26 cellular contexts compared by ENCODE assay signal in genomic region chr10:2964632-2965296, GRCh38.
A peak's percentile ranks its signal among the peaks of the same experiment; 100 is the strongest.
DNase-seq lines count a peak whose midpoint lies in the region; ATAC-seq lines count a peak whose summit lies in the region.
"Had no signal": no experiment of that assay in that cellular context is flagged by ENCODE, and none has a peak within 500 bp of the region (broad histone marks: within the 10 kb centered on the region; RNA-seq: fewer than 3 reads in every experiment).

No MANE protein-coding gene starts in this region.

- no peak overlapping the region for H2AFZ ChIP-seq in Karpas-422 (ENCODE audit: low read length)

- no peak overlapping the region for H3K4ac ChIP-seq in mesendoderm (ENCODE audit: low read depth, low read length)

- H4K8ac ChIP-seq in mesendoderm (ENCODE audit: low read depth, low read length), result no peak overlapping the region

- no peak for ATAC-seq in GM21381 (IDR thresholded peaks at IDR 0.05; ENCODE audit: unreplicated experiment)
- ATAC-seq: activated T-cell treated with anti-CD3 and anti-CD28 coated beads, Interleukin-2, amount 50 U/mL, for 4 hours; body of pancreas; right cardiac atrium; stimulated activated memory B cell treated with anti-CD40 and anti-IgM and Interleukin-4, amounts not matched to agents 10 μg/mL and 1 μg/mL and 100 μg/mL, for 72 hours had no signal

- H3K36me3 ChIP-seq in Karpas-422 (ENCODE audit: insufficient read depth, low read length) (no peaks in the 10 kb centered on the region), adipocyte (ENCODE audit: control insufficient read depth, insufficient read depth, low read length, severe bottlenecking) (no peaks in the 10 kb centered on the region), mesendoderm (ENCODE audit: control insufficient read depth, insufficient read depth, low read length) (no peaks in the 10 kb centered on the region)
- H3K36me3 ChIP-seq: BLaER1 treated with 17β-estradiol and CSF1 and Interleukin-3, amounts not matched to agents 10 nM and 100 nM had no signal

- no peak overlapping the region for H3K56ac ChIP-seq in mesendoderm (ENCODE audit: low read length)

- H3K79me2 ChIP-seq in Karpas-422 (ENCODE audit: low read length) (no peaks in the 10 kb centered on the region), mesendoderm (ENCODE audit: control insufficient read depth, insufficient read depth, low read length) (no peaks in the 10 kb centered on the region)

- H3K4me1 ChIP-seq in Karpas-422 (ENCODE audit: low read length), result no peaks in the 10 kb centered on the region
- peaks cover 4% of the 10 kb centered on the region for H3K4me1 ChIP-seq in adipocyte (ENCODE audit: control insufficient read depth, insufficient read depth, low read length)
- no peaks in the 10 kb centered on the region for H3K4me1 ChIP-seq in mesendoderm (ENCODE audit: control insufficient read depth, low read depth, low read length)
- H3K4me1 ChIP-seq: BLaER1 treated with 17β-estradiol and CSF1 and Interleukin-3, amounts not matched to agents 10 nM and 100 nM; body of pancreas had no signal

- no peaks in the 10 kb centered on the region for H3K79me1 ChIP-seq in mesendoderm (ENCODE audit: low read length)

- intact Hi-C loops in cardiac septum (cut with DNase I), result no loop called here

- H3K9ac ChIP-seq in Karpas-422 (ENCODE audit: low read length) (no peak overlapping the region), adipocyte (ENCODE audit: low read length) (no peak overlapping the region), mesendoderm (ENCODE audit: low read length) (no peak overlapping the region)
- H3K9ac ChIP-seq: BLaER1 treated with 17β-estradiol and CSF1 and Interleukin-3, amounts not matched to agents 10 nM and 100 nM had no signal

- H3K27ac ChIP-seq in Karpas-422 (ENCODE audit: low read length) (no peak overlapping the region), mesendoderm (ENCODE audit: low read depth, low read length) (no peak overlapping the region)
- H3K27ac ChIP-seq: BLaER1 treated with 17β-estradiol and CSF1 and Interleukin-3, amounts not matched to agents 10 nM and 100 nM; body of pancreas; VCaP had no signal

- no peak overlapping the region for H3K23ac ChIP-seq in mesendoderm (ENCODE audit: low read length)

- no peak overlapping the region for H2BK120ac ChIP-seq in mesendoderm (ENCODE audit: low read depth, low read length)

- H3K9me3 ChIP-seq in Karpas-422 (ENCODE audit: low read length) (no peaks in the 10 kb centered on the region), adipocyte (ENCODE audit: control insufficient read depth, low read length) (peaks cover 4% of the 10 kb centered on the region)
- H3K9me3 ChIP-seq: BLaER1 treated with 17β-estradiol and CSF1 and Interleukin-3, amounts not matched to agents 10 nM and 100 nM; body of pancreas had no signal

- H2AK5ac ChIP-seq in mesendoderm (ENCODE audit: low read length), result no peak overlapping the region

- H3K27me3 ChIP-seq in Karpas-422 (ENCODE audit: low read length) (no peaks in the 10 kb centered on the region), adipocyte (replicated peaks; ENCODE audit: control insufficient read depth, insufficient read depth, low read length) (peaks cover 6% of the 10 kb centered on the region), mesendoderm (ENCODE audit: insufficient read depth, low read length, poor library complexity) (no peaks in the 10 kb centered on the region)
- H3K27me3 ChIP-seq: BLaER1 treated with 17β-estradiol and CSF1 and Interleukin-3, amounts not matched to agents 10 nM and 100 nM; body of pancreas had no signal

- H3K9me2 ChIP-seq in Karpas-422 (replicated peaks; ENCODE audit: insufficient read depth, low read length), result no peaks in the 10 kb centered on the region

- H3K4me3 ChIP-seq in Karpas-422 (ENCODE audit: low read length), result no peak overlapping the region
- no peak overlapping the region for H3K4me3 ChIP-seq in adipocyte (ENCODE audit: low read length)
- H3K4me3 ChIP-seq in mesendoderm (ENCODE audit: low read length), result no peak overlapping the region
- H3K4me3 ChIP-seq: BLaER1 treated with 17β-estradiol and CSF1 and Interleukin-3, amounts not matched to agents 10 nM and 100 nM; body of pancreas had no signal

- H2BK15ac ChIP-seq in mesendoderm (replicated peaks; ENCODE audit: low read depth), result no peak overlapping the region

- no peak overlapping the region for H3K18ac ChIP-seq in mesendoderm (ENCODE audit: low read length)

- no CpG with 5 or more reads among the region's 5 CpGs for WGBS in mesendoderm (ENCODE audit: extremely low coverage, insufficient coverage, low lambda C conversion rate)

- no peaks in the 10 kb centered on the region for H4K20me1 ChIP-seq in Karpas-422 (ENCODE audit: insufficient read depth, low read depth, low read length)
- H4K20me1 ChIP-seq: BLaER1 treated with 17β-estradiol and CSF1 and Interleukin-3, amounts not matched to agents 10 nM and 100 nM had no signal

- no peak overlapping the region for H4K5ac ChIP-seq in mesendoderm (ENCODE audit: low read length)

- DNase-seq in EH (ENCODE audit: low read depth) (peak; percentile 11), Karpas-422 (peak; percentile 72), adipocyte (ENCODE audit: low read depth) (peak; percentile 21), mesendoderm (peak; percentile 42), cardiac septum (ENCODE audit: low spot score) (no peak), DMS 273 treated with DMSO at 0.1 percent for 48 hours (lab: John Stamatoyannopoulos, UW) (no peak), NCI-H510A treated with DMSO at 0.1 percent for 48 hours (lab: John Stamatoyannopoulos, UW) (no peak)
- DNase-seq: activated CD4-positive, alpha-beta T cell treated with anti-CD3 and anti-CD28 coated beads, Interleukin-2, amount 10 ng/mL, durations not matched to agents 24 days and 14 days; activated T-cell treated with anti-CD3 and anti-CD28 coated beads, Interleukin-2, amount 50 U/mL, for 4 hours; body of pancreas; COR-L47; DMS79 treated with DMSO at 0.1 percent for 48 hours; HFFc6; islet precursor cell; NCI-H1105; NCI-H2029; NCI-H226; NCI-H748 treated with DMSO at 0.1 percent for 48 hours; posterior cingulate gyrus; right cardiac atrium; stimulated activated CD4-positive, alpha-beta T cell treated with anti-CD3 and anti-CD28 coated beads, Interleukin-4, amount 100 ng/mL, for 4 hours; substantia nigra had no signal

- H2BK5ac ChIP-seq in mesendoderm (ENCODE audit: low read length), result no peak overlapping the region

- H3K4me2 ChIP-seq in Karpas-422 (ENCODE audit: low read depth, low read length, poor library complexity, severe bottlenecking), result no peak overlapping the region
- H3K4me2 ChIP-seq in mesendoderm (ENCODE audit: low read length), result no peak overlapping the region
- H3K4me2 ChIP-seq: BLaER1 treated with 17β-estradiol and CSF1 and Interleukin-3, amounts not matched to agents 10 nM and 100 nM had no signal

Comparison
In these comparisons a context has a peak if more than half of its experiments do, and no peak if none do; other contexts are left out.
1. DNase-seq: peak in EH (single experiment), Karpas-422 (single experiment), adipocyte (single experiment) and mesendoderm (single experiment); none in cardiac septum (single experiment), DMS 273 treated with DMSO at 0.1 percent for 48 hours (single experiment) and NCI-H510A treated with DMSO at 0.1 percent for 48 hours (single experiment).